22 cellular contexts compared by ENCODE assay signal in the genomic region with DNA sequence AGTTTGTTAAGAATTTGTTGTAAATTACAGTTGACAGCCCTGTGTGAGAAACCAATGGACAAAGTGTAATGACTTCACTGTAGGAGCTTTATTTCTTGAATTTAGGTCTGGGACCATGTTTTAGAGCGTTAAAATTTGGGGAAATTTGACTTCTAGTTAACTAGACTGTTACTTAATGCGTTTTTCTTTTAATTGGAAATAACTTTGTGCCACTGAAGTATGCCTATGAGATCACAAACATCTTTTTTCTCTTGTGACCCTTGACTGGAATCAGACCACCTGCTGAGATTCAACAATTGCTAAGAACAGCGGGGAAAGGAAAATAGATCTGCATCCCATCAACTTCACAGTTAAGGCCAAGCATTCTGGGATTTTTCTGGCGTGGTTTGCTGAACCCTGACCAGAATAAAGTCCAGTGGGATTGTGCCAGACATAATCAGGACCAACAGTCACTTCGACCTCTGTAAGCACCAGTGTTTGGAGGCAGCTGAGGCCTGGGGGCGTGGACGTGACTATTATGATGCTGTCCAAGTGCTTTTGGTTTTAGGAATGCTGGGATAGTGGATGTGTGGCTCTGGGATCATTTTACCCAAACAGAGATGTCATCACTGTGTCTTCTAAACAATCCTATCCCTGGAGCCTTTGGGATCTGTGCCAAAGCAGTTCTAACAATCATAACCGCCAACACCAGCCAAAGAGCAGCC.
A peak's percentile ranks its signal among the peaks of the same experiment; 100 is the strongest.
DNase-seq lines count a peak whose midpoint lies in the region; ATAC-seq and TF ChIP-seq lines count a peak whose summit lies in the region.
"Had no signal": no experiment of that assay in that cellular context is flagged by ENCODE, and none has a peak within 500 bp of the region (broad histone marks: within the 10 kb centered on the region; RNA-seq: fewer than 3 reads in every experiment).

No MANE protein-coding gene starts in this region.

- ATAC-seq in stimulated activated memory B cell treated with anti-CD40 and anti-IgM and Interleukin-4, amounts not matched to agents 10 μg/mL and 1 μg/mL and 100 μg/mL, for 72 hours = no peak
- ATAC-seq in GM21737 (IDR thresholded peaks at IDR 0.05; ENCODE audit: unreplicated experiment) = no peak
- ATAC-seq in GM21528 (IDR thresholded peaks at IDR 0.05; ENCODE audit: low FRiP score, unreplicated experiment) = no peak
- ATAC-seq: activated T-cell treated with anti-CD3 and anti-CD28 coated beads, Interleukin-2, amount 50 U/mL, for 4 hours; GM12878; pancreas had no signal

- H3K36me3 Mint-ChIP-seq in neural crest cell (ENCODE audit: low read depth) = no peaks in the 10 kb centered on the region
- no peaks in the 10 kb centered on the region for H3K36me3 Mint-ChIP-seq in stimulated activated memory B cell treated with anti-CD40 and anti-IgM and Interleukin-4, amounts not matched to agents 10 μg/mL and 1 μg/mL and 100 μg/mL, for 72 hours
- H3K36me3 Mint-ChIP-seq: activated naive CD8-positive, alpha-beta T cell; CD14-positive monocyte had no signal

- DNase-seq in EH (ENCODE audit: low read depth) (peak; percentile 64), NCI-H748 (lab: John Stamatoyannopoulos, UW; ENCODE audit: unreplicated experiment) (peak; percentile 59), fibroblast of the aortic adventitia (ENCODE audit: low read depth) (peak; percentile 2), neural crest cell (ENCODE audit: low read depth, low spot score) (no peak), DMS 273 (lab: John Stamatoyannopoulos, UW; ENCODE audit: unreplicated experiment) (no peak)
- DNase-seq: activated B cell treated with CpG ODN at 0.5 μM for 24 hours; activated T-cell treated with anti-CD3 and anti-CD28 coated beads, Interleukin-2, amount 50 U/mL, for 4 hours; NCI-H1436 treated with DMSO at 0.1 percent for 48 hours; pancreas; PC-9; SK-N-SH; substantia nigra had no signal

- H3K27me3 Mint-ChIP-seq in neural crest cell (ENCODE audit: low read depth) = no peaks in the 10 kb centered on the region
- H3K27me3 Mint-ChIP-seq in stimulated activated memory B cell treated with anti-CD40 and anti-IgM and Interleukin-4, amounts not matched to agents 10 μg/mL and 1 μg/mL and 100 μg/mL, for 72 hours = no peaks in the 10 kb centered on the region
- H3K27me3 Mint-ChIP-seq: activated B cell treated with CpG ODN at 0.5 μM for 24 hours; activated naive CD8-positive, alpha-beta T cell had no signal

- H3K27ac Mint-ChIP-seq in neural crest cell (ENCODE audit: unreplicated experiment) = peak overlapping the region; percentile 43
- no peak overlapping the region for H3K27ac Mint-ChIP-seq in stimulated activated memory B cell treated with anti-CD40 and anti-IgM and Interleukin-4, amounts not matched to agents 10 μg/mL and 1 μg/mL and 100 μg/mL, for 72 hours
- H3K27ac Mint-ChIP-seq: activated B cell treated with CpG ODN at 0.5 μM for 24 hours; activated naive CD8-positive, alpha-beta T cell; T-helper 2 cell treated with Interferon-gamma antibody and Interleukin-4, amounts not matched to agents 5 μg/mL and 100 μg/mL, for 36 hours had no signal

- no peak for TF ChIP-seq CTCF in fibroblast of the aortic adventitia (IDR thresholded peaks at IDR 0.05; ENCODE audit: insufficient read depth, low read length)
- TF ChIP-seq CTCF in neural crest cell (conservative IDR thresholded peaks at IDR 0.05) = no peak

- peaks cover 5% of the 10 kb centered on the region for H3K9me3 Mint-ChIP-seq in neural crest cell
- H3K9me3 Mint-ChIP-seq in stimulated activated memory B cell treated with anti-CD40 and anti-IgM and Interleukin-4, amounts not matched to agents 10 μg/mL and 1 μg/mL and 100 μg/mL, for 72 hours = peaks cover 3% of the 10 kb centered on the region
- H3K9me3 Mint-ChIP-seq: activated B cell treated with CpG ODN at 0.5 μM for 24 hours; activated T-cell treated with anti-CD3 and anti-CD28 coated beads, Interleukin-2, amount 50 U/mL, for 4 hours had no signal

- no peak overlapping the region for H3K4me3 ChIP-seq in fibroblast of the aortic adventitia (ENCODE audit: low read depth, low read length)
- H3K4me3 ChIP-seq: breast epithelium, GM12878, HAP-1, pancreas, PC-9, smooth muscle cell had no signal

- no peak overlapping the region for H3K4me3 Mint-ChIP-seq in neural crest cell
- H3K4me3 Mint-ChIP-seq in stimulated activated memory B cell treated with anti-CD40 and anti-IgM and Interleukin-4, amounts not matched to agents 10 μg/mL and 1 μg/mL and 100 μg/mL, for 72 hours = no peak overlapping the region
- H3K4me3 Mint-ChIP-seq: activated B cell treated with CpG ODN at 0.5 μM for 24 hours; activated naive CD8-positive, alpha-beta T cell; activated T-cell treated with anti-CD3 and anti-CD28 coated beads, Interleukin-2, amount 50 U/mL, for 4 hours; CD14-positive monocyte; T-helper 2 cell treated with Interferon-gamma antibody and Interleukin-4, amounts not matched to agents 5 μg/mL and 100 μg/mL, for 36 hours had no signal

- H3K4me1 Mint-ChIP-seq in neural crest cell = peaks cover 3% of the 10 kb centered on the region
- H3K4me1 Mint-ChIP-seq in stimulated activated memory B cell treated with anti-CD40 and anti-IgM and Interleukin-4, amounts not matched to agents 10 μg/mL and 1 μg/mL and 100 μg/mL, for 72 hours = no peaks in the 10 kb centered on the region
- H3K4me1 Mint-ChIP-seq: activated B cell treated with CpG ODN at 0.5 μM for 24 hours had no signal

Comparison
In these comparisons a context has a peak if more than half of its experiments do, and no peak if none do; other contexts are left out.
1. DNase-seq: peak in EH (single experiment), NCI-H748 (single experiment) and fibroblast of the aortic adventitia (single experiment); none in neural crest cell (single experiment) and DMS 273 (single experiment).